Comparison of ENCODE assay signal across 27 cellular contexts in the genomic region with DNA sequence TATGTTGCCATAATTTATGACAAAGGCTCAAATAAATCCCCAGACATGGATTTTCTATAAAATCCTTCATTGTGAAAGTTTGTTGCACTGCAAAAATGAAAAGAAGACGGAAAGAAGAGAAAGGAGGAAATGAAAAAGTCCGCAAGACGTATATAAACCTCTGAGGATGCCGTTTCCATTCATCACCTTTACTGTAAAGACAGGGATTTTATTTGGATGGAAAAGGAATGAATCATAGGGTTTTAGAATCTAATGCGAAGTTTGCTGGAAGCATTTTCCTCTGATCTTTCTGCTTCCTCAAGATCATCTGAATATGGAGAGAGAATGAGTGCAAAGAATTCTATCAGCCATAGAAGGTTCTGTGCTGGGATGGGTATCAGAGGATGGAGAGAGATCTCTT.
"Had no signal": no experiment of that assay in that cellular context is flagged by ENCODE, and none has a peak within 500 bp of the region (broad histone marks: within the 10 kb centered on the region; RNA-seq: fewer than 3 reads in every experiment).

No MANE protein-coding gene starts in this region.

- H3K9me3 ChIP-seq: colonic mucosa, esophagus muscularis mucosa, neutrophil, pancreas, psoas muscle, right atrium auricular region, tibial artery had no signal

- FAIRE-seq: bronchial epithelial cell, endothelial cell of umbilical vein, keratinocyte, pancreas had no signal

- DNase-seq: activated CD4-positive, alpha-beta T cell treated with anti-CD3 and anti-CD28 coated beads for 48 hours; activated CD4-positive, CD25-positive, alpha-beta regulatory T cell; activated CD8-positive, alpha-beta memory T cell treated with anti-CD3 and anti-CD28 coated beads, Interleukin-2, amount 10 ng/mL, durations not matched to agents 7 days and 5 days; activated CD8-positive, alpha-beta T cell treated with anti-CD3 and anti-CD28 coated beads for 36 hours; activated gamma-delta T cell treated with Interleukin-2 at 50 U/mL for 16 hours; activated T-cell treated with anti-CD3 and anti-CD28 coated beads for 4 hours; colonic mucosa; dorsolateral prefrontal cortex; effector memory CD8-positive, alpha-beta T cell; left colon; pancreas; psoas muscle; stimulated activated CD4-positive, alpha-beta T cell treated with anti-CD3 and anti-CD28 coated beads, Interleukin-2, amount 100 ng/mL, for 24 hours; stimulated activated naive CD8-positive, alpha-beta T cell treated with anti-CD3 and anti-CD28 coated beads, Interleukin-15, amount 100 ng/mL, for 72 hours; T1000; tibial artery had no signal

- H3K9me3 Mint-ChIP-seq: activated CD8-positive, alpha-beta T cell treated with anti-CD3 and anti-CD28 coated beads for 36 hours; activated naive CD4-positive, alpha-beta T cell treated with anti-CD3 and anti-CD28 coated beads, Interleukin-2, amount 50 U/mL, for 72 hours; effector memory CD8-positive, alpha-beta T cell; memory B cell; nephron; stimulated activated effector memory CD8-positive, alpha-beta T cell treated with anti-CD3 and anti-CD28 coated beads, Interleukin-12 subunit alpha, Interleukin-12 subunit beta, amount 100 ng/mL, for 72 hours; stimulated activated naive CD8-positive, alpha-beta T cell treated with anti-CD3 and anti-CD28 coated beads, Interleukin-15, amount 100 ng/mL, for 72 hours had no signal

- ATAC-seq: activated CD8-positive, alpha-beta memory T cell treated with anti-CD3 and anti-CD28 coated beads, Interleukin-2, amount 10 ng/mL, durations not matched to agents 7 days and 5 days; activated CD8-positive, alpha-beta T cell treated with anti-CD3 and anti-CD28 coated beads for 36 hours; activated naive CD4-positive, alpha-beta T cell treated with anti-CD3 and anti-CD28 coated beads, Interleukin-2, amount 50 U/mL, for 72 hours; effector memory CD8-positive, alpha-beta T cell; left colon; pancreas; stimulated activated effector memory CD8-positive, alpha-beta T cell treated with anti-CD3 and anti-CD28 coated beads, Interleukin-12 subunit alpha, Interleukin-12 subunit beta, amount 100 ng/mL, for 72 hours; stimulated activated naive CD8-positive, alpha-beta T cell treated with anti-CD3 and anti-CD28 coated beads, Interleukin-15, amount 100 ng/mL, for 72 hours had no signal

- H3K4me3 Mint-ChIP-seq: activated CD8-positive, alpha-beta memory T cell treated with anti-CD3 and anti-CD28 coated beads, Interleukin-2, amount 10 ng/mL, durations not matched to agents 7 days and 5 days; activated CD8-positive, alpha-beta T cell treated with anti-CD3 and anti-CD28 coated beads for 36 hours; effector memory CD8-positive, alpha-beta T cell; memory B cell; nephron; stimulated activated effector memory CD8-positive, alpha-beta T cell treated with anti-CD3 and anti-CD28 coated beads, Interleukin-12 subunit alpha, Interleukin-12 subunit beta, amount 100 ng/mL, for 72 hours; stimulated activated naive CD8-positive, alpha-beta T cell treated with anti-CD3 and anti-CD28 coated beads, Interleukin-15, amount 100 ng/mL, for 72 hours had no signal

- H3K27ac ChIP-seq: colonic mucosa, dorsolateral prefrontal cortex, esophagus muscularis mucosa, neutrophil, pancreas, psoas muscle, right atrium auricular region, skin epidermis, tibial artery had no signal

- H3K27me3 ChIP-seq: colonic mucosa, esophagus muscularis mucosa, right atrium auricular region had no signal

- H3K27ac Mint-ChIP-seq: activated CD8-positive, alpha-beta memory T cell treated with anti-CD3 and anti-CD28 coated beads, Interleukin-2, amount 10 ng/mL, durations not matched to agents 7 days and 5 days; activated CD8-positive, alpha-beta T cell treated with anti-CD3 and anti-CD28 coated beads for 36 hours; activated naive CD4-positive, alpha-beta T cell treated with anti-CD3 and anti-CD28 coated beads, Interleukin-2, amount 50 U/mL, for 72 hours; effector memory CD8-positive, alpha-beta T cell; memory B cell; stimulated activated effector memory CD8-positive, alpha-beta T cell treated with anti-CD3 and anti-CD28 coated beads, Interleukin-12 subunit alpha, Interleukin-12 subunit beta, amount 100 ng/mL, for 72 hours; stimulated activated naive CD8-positive, alpha-beta T cell treated with anti-CD3 and anti-CD28 coated beads, Interleukin-15, amount 100 ng/mL, for 72 hours had no signal

- H3K36me3 ChIP-seq: colonic mucosa, esophagus muscularis mucosa, neutrophil, pancreas, right atrium auricular region, tibial artery had no signal

- H3K4me1 Mint-ChIP-seq: activated CD8-positive, alpha-beta memory T cell treated with anti-CD3 and anti-CD28 coated beads, Interleukin-2, amount 10 ng/mL, durations not matched to agents 7 days and 5 days; stimulated activated effector memory CD8-positive, alpha-beta T cell treated with anti-CD3 and anti-CD28 coated beads, Interleukin-12 subunit alpha, Interleukin-12 subunit beta, amount 100 ng/mL, for 72 hours; stimulated activated naive CD8-positive, alpha-beta T cell treated with anti-CD3 and anti-CD28 coated beads, Interleukin-15, amount 100 ng/mL, for 72 hours had no signal

- H3K4me1 ChIP-seq: colonic mucosa, esophagus muscularis mucosa, pancreas, psoas muscle, right atrium auricular region, tibial artery had no signal

- H3K4me3 ChIP-seq: colonic mucosa, dorsolateral prefrontal cortex, esophagus muscularis mucosa, pancreas, psoas muscle, right atrium auricular region, skin epidermis, tibial artery had no signal

- H3K36me3 Mint-ChIP-seq: activated CD8-positive, alpha-beta memory T cell treated with anti-CD3 and anti-CD28 coated beads, Interleukin-2, amount 10 ng/mL, durations not matched to agents 7 days and 5 days; activated naive CD4-positive, alpha-beta T cell treated with anti-CD3 and anti-CD28 coated beads, Interleukin-2, amount 50 U/mL, for 72 hours; memory B cell; stimulated activated effector memory CD8-positive, alpha-beta T cell treated with anti-CD3 and anti-CD28 coated beads, Interleukin-12 subunit alpha, Interleukin-12 subunit beta, amount 100 ng/mL, for 72 hours had no signal
